1 cellular context compared by ENCODE assay signal in the genomic region with DNA sequence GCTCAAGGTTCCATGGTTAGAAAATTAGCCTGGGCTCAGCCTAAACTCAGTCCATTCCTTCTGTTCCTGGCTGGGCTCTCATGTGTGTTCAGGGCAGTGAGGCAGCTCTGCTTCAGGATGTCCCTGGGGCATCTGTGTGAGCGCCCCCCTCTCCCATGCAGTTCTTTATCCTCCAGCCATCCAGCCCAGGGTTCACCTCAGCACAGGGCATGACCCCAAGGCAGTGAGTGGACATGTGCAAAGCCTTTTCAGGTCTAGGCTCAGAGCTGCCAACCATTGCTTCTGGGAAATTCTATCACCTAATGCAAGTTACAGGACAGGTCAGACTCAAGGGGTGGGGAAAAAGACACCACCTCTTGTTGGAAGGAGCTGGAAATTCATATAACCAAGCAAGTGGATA. TPM values are rescaled to one million over a fixed set of nuclear protein-coding genes. Genes with fewer than 3 reads are reported as not detected.
"Had no signal": no experiment of that assay in that cellular context is flagged by ENCODE, and none has a peak within 500 bp of the region (broad histone marks: within the 10 kb centered on the region; RNA-seq: fewer than 3 reads in every experiment).

No MANE protein-coding gene starts in this region.

RNA-seq across cellular contexts. Expression of gene AKR1C1, which starts 10.1 kb away (rescaled TPM):
- polyA plus RNA-seq: immature natural killer cell had no signal

RNA-seq across cellular contexts. Expression of gene AKR1C2, which starts 30.4 kb away (rescaled TPM):
- polyA plus RNA-seq: immature natural killer cell had no signal
